In the genomic region with DNA sequence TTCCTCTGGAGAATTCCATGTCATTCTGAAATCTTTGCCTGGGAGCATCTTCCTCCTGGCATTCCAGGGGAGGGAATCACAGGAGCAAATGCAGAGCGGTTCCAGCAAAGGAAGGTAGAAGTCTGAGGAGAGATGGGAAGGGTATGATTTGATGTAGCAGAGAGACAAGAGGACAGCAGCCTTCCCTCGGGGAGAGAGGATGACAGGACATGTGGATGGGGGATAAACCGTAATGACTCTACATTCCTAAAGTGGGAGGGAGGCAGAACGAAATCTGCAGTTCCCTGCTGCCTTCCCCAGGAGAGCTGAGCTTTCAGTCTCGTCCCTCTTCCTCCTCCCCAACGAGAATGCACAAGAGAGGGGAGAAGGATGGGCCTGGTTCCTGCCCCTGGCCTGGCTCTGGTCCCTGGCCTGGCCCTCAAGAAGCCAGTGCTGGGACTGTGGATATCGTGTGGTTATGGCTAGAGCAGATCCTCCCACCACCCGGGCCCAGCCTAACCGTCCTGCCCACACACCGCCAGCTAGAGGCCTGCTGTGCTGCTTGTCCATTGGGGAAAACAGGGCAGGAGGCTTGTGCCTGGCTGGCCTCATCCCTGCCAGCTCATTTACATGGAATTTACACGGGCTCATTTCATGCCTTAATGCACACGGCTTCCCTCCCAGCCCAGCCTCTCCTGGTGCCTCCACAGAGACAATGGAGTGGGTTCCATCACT, we compare ENCODE assay signal across 9 cellular contexts. TPM values are rescaled to one million over a fixed set of nuclear protein-coding genes. Genes with fewer than 3 reads are reported as not detected.
DNase-seq lines count a peak whose midpoint lies in the region; ATAC-seq and TF ChIP-seq lines count a peak whose summit lies in the region.
"Had no signal": no experiment of that assay in that cellular context is flagged by ENCODE, and none has a peak within 500 bp of the region (broad histone marks: within the 10 kb centered on the region; RNA-seq: fewer than 3 reads in every experiment).

No MANE protein-coding gene starts in this region.

- TF ChIP-seq POLR2A in prostate gland (IDR thresholded peaks at IDR 0.05), result no peak

- intact Hi-C loops in left lung (cut with DNase I), result no loop called here
- intact Hi-C loops in prostate gland (cut with DNase I), result no loop called here
- intact Hi-C loops in tibial artery (cut with DNase I; ENCODE audit: low total_unique reads), result no loop called here

- TF ChIP-seq CTCF in HEK293 (tag by site-specific recombination; IDR thresholded peaks at IDR 0.05) (no peak), left lung (IDR thresholded peaks at IDR 0.05) (no peak), prostate gland (IDR thresholded peaks at IDR 0.05) (no peak), right atrium auricular region (IDR thresholded peaks at IDR 0.05) (no peak), tibial artery (IDR thresholded peaks at IDR 0.05) (no peak)

- H3K4me1 ChIP-seq in HEK293 (ENCODE audit: control insufficient read depth, insufficient read depth, low read length) (no peaks in the 10 kb centered on the region), left lung (peaks cover 5 to 21% of the 10 kb centered on the region in 2 donors), prostate gland (replicated peaks) (no peaks in the 10 kb centered on the region), right atrium auricular region (peaks cover 0 to 13% of the 10 kb centered on the region in 2 donors), tibial artery (no peaks in the 10 kb centered on the region)

- POLR2A ChIA-PET in HEK293 (lab: Yijun Ruan, JAX), result interaction anchor here (0.6 to 1.4 kb wide), 5 partner anchors 11 to 413 kb away, joined by 3 to 5 read pairs (median 3); partner anchors contain the start of gene PML

- 45% methylated on average over 10 of the region's 12 CpGs for WGBS in prostate gland

- DNase-seq in AG08396 (ENCODE audit: low spot score) (peak; percentile 94), amniotic epithelial cell (ENCODE audit: low read depth) (peak; percentile 96), left lung (no peak), prostate gland (ENCODE audit: low spot score) (no peak), right atrium auricular region (ENCODE audit: low spot score) (no peak), tibial artery (no peak)
- no peak for DNase-seq in activated CD4-positive, alpha-beta T cell treated with anti-CD3 and anti-CD28 coated beads for 48 hours
- DNase-seq: left ventricle myocardium inferior had no signal

- no peaks in the 10 kb centered on the region for H3K27me3 ChIP-seq in left lung
- peaks cover 3% of the 10 kb centered on the region for H3K27me3 ChIP-seq in prostate gland (replicated peaks; ENCODE audit: insufficient read depth)
- no peaks in the 10 kb centered on the region for H3K27me3 ChIP-seq in right atrium auricular region
- peaks cover 0 to 32% of the 10 kb centered on the region in 2 donors for H3K27me3 ChIP-seq in tibial artery

- H3K4me3 ChIP-seq in HEK293 (ENCODE audit: low read depth, low read length) (no peak overlapping the region), left lung (no peak overlapping the region), prostate gland (no peak overlapping the region), right atrium auricular region (no peak overlapping the region), tibial artery (no peak overlapping the region)
- H3K4me3 ChIP-seq: left ventricle myocardium inferior had no signal

- H3K9me3 ChIP-seq in HEK293 (ENCODE audit: control insufficient read depth, insufficient read depth, low read depth, low read length), result no peaks in the 10 kb centered on the region
- H3K9me3 ChIP-seq in left lung, result no peaks in the 10 kb centered on the region
- H3K9me3 ChIP-seq in prostate gland, result no peaks in the 10 kb centered on the region
- no peaks in the 10 kb centered on the region for H3K9me3 ChIP-seq in right atrium auricular region
- H3K9me3 ChIP-seq in tibial artery, result no peaks in the 10 kb centered on the region
- H3K9me3 ChIP-seq: left ventricle myocardium inferior had no signal

- H3K27ac ChIP-seq in HEK293 (ENCODE audit: extremely low read depth, low read depth, low read length) (no peak overlapping the region), left lung (no peak overlapping the region), prostate gland (no peak overlapping the region), right atrium auricular region (no peak overlapping the region), tibial artery (no peak overlapping the region)
- H3K27ac ChIP-seq: left ventricle myocardium inferior had no signal

- peak; percentile 54 for ATAC-seq in left lung

- CTCF ChIA-PET in HEK293 (lab: Yijun Ruan, JAX), result interaction anchor here (0.6 to 2.0 kb wide), 9 partner anchors 18 to 364 kb away, joined by 3 to 6 read pairs (median 4); no protein-coding TSS in a partner anchor

- H3K36me3 ChIP-seq in HEK293 (ENCODE audit: control insufficient read depth in 2 of 2, insufficient read depth in 1 of 2, low read length in 2 of 2) (no peaks in the 10 kb centered on the region), left lung (peaks cover 0 to 9% of the 10 kb centered on the region in 2 donors), prostate gland (no peaks in the 10 kb centered on the region), right atrium auricular region (no peaks in the 10 kb centered on the region), tibial artery (no peaks in the 10 kb centered on the region)

TF ChIP-seq in HEK293, 187 proteins besides CTCF, POLR2A, EP300 and RAD21 (continues in another document):
- TF ChIP-seq ZBTB17 (tag by site-specific recombination; IDR thresholded peaks at IDR 0.05), result peak; percentile 79
- no peak for TF ChIP-seq ZNF394 (tag by site-specific recombination; IDR thresholded peaks at IDR 0.05; ENCODE audit: borderline replicate concordance)
- TF ChIP-seq PATZ1 (tag by site-specific recombination; IDR thresholded peaks at IDR 0.05), result peak; percentile 58
- no peak for TF ChIP-seq ZNF423 (tag by site-specific recombination; IDR thresholded peaks at IDR 0.05)
- TF ChIP-seq, protein P1, sequence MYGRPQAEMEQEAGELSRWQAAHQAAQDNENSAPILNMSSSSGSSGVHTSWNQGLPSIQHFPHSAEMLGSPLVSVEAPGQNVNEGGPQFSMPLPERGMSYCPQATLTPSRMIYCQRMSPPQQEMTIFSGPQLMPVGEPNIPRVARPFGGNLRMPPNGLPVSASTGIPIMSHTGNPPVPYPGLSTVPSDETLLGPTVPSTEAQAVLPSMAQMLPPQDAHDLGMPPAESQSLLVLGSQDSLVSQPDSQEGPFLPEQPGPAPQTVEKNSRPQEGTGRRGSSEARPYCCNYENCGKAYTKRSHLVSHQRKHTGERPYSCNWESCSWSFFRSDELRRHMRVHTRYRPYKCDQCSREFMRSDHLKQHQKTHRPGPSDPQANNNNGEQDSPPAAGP (tag by site-specific recombination; IDR thresholded peaks at IDR 0.05), result peak; percentile 21; the same call in 1 of the 2 replicates
- TF ChIP-seq GLIS2 (tag by site-specific recombination; IDR thresholded peaks at IDR 0.05), result peak; percentile 18; the same call in 1 of the 2 replicates
- TF ChIP-seq ZNF660 (tag by site-specific recombination; IDR thresholded peaks at IDR 0.05), result no peak; the same call in 1 of the 2 replicates
- peak; percentile 40; the same call in 1 of the 2 replicates for TF ChIP-seq ZFP37 (tag by site-specific recombination; IDR thresholded peaks at IDR 0.05)
- peak; percentile 97 for TF ChIP-seq ZFHX2 (tag by site-specific recombination; conservative IDR thresholded peaks at IDR 0.05)
- TF ChIP-seq ZBTB20 (tag by site-specific recombination; IDR thresholded peaks at IDR 0.05), result peak; percentile 60; the same call in 1 of the 2 replicates
- TF ChIP-seq KLF1 (tag by site-specific recombination; IDR thresholded peaks at IDR 0.05), result peak; percentile 38; the same call in 1 of the 2 replicates
- no peak for TF ChIP-seq ZSCAN16 (tag by site-specific recombination; IDR thresholded peaks at IDR 0.05)
- no peak for TF ChIP-seq ZNF354C (tag by site-specific recombination; IDR thresholded peaks at IDR 0.05; ENCODE audit: borderline replicate concordance, low read depth)
- 0 out of 2 replicates have a peak, but pooled peaks have one; percentile 45 for TF ChIP-seq SP7 (tag by site-specific recombination; IDR thresholded peaks at IDR 0.05)
- peak; percentile 90 for TF ChIP-seq ZNF449 (tag by site-specific recombination; IDR thresholded peaks at IDR 0.05)
- TF ChIP-seq ZIC2 (tag by site-specific recombination; IDR thresholded peaks at IDR 0.05), result peak; percentile 74

RNA-seq across cellular contexts. Expression of gene SEMA7A, which starts 26.6 kb away (rescaled TPM):
- total RNA-seq in left lung, result 1 to 10 TPM; 4.7 to 7.8 TPM
- total RNA-seq in prostate gland, result 100 to 1,000 TPM in 1 of 2 donors, 1 to 10 TPM in 1; 1.3 to 171 TPM
- total RNA-seq in right atrium auricular region, result 1 to 10 TPM; 1.0 to 2.9 TPM

RNA-seq across cellular contexts. Expression of gene CYP11A1, which starts 39.7 kb away (rescaled TPM):
- under 1 TPM; 0.34 to 0.64 TPM for total RNA-seq in left lung
- 10 to 100 TPM in 1 of 2 donors, under 1 TPM in 1; 0.87 to 45.9 TPM for total RNA-seq in prostate gland
- total RNA-seq in right atrium auricular region, result 1 to 10 TPM in 1 of 2 donors, under 1 TPM in 1; 0.71 to 1.0 TPM

RNA-seq across cellular contexts. Expression of gene UBL7, which starts 53.8 kb away (rescaled TPM):
- total RNA-seq in left lung, result 10 to 100 TPM; 32.7 to 42.6 TPM
- 10 to 100 TPM; 83.1 to 85.2 TPM for total RNA-seq in prostate gland
- total RNA-seq in right atrium auricular region, result 10 to 100 TPM; 65.4 to 68.2 TPM

Comparison
In these comparisons a context has a peak if more than half of its experiments do, and no peak if none do; other contexts are left out.
1. DNase-seq: peak in AG08396 (single experiment) and amniotic epithelial cell (single experiment); none in left lung (0 of 2), prostate gland (single experiment), right atrium auricular region (single experiment), tibial artery (0 of 2) and activated CD4-positive, alpha-beta T cell treated with anti-CD3 and anti-CD28 coated beads for 48 hours (single experiment).